Comparison of ENCODE assay signal across 3 cellular contexts in genomic region chr4:180942367-180942916, GRCh38.
TF ChIP-seq lines count a peak whose summit lies in the region.

No MANE protein-coding gene starts in this region.

TF ChIP-seq in HCT116, 20 proteins besides CTCF, POLR2A, EP300 and RAD21 (continued from another document):
- TF ChIP-seq CBX3 (IDR thresholded peaks at IDR 0.05; ENCODE audit: low read depth) (no peak), POLR2AphosphoS5 (IDR thresholded peaks at IDR 0.05; ENCODE audit: low read depth, low read length) (no peak), FOSL1 (IDR thresholded peaks at IDR 0.05; ENCODE audit: low read depth) (no peak), ATF3 (IDR thresholded peaks at IDR 0.05) (no peak), JUND (IDR thresholded peaks at IDR 0.05) (no peak), SIN3A (IDR thresholded peaks at IDR 0.05; ENCODE audit: low read depth) (no peak), SRF (IDR thresholded peaks at IDR 0.05; ENCODE audit: low read depth) (no peak), YY1 (IDR thresholded peaks at IDR 0.05; ENCODE audit: extremely low read depth, insufficient replicate concordance, low read depth, low read length) (no peak), ELF1 (IDR thresholded peaks at IDR 0.05; ENCODE audit: borderline replicate concordance, low read depth) (no peak), CEBPB (IDR thresholded peaks at IDR 0.05; ENCODE audit: low read depth) (no peak), EZH2 (IDR thresholded peaks at IDR 0.05) (no peak), EZH2phosphoT487 (IDR thresholded peaks at IDR 0.05; ENCODE audit: borderline replicate concordance) (no peak), EGR1 (IDR thresholded peaks at IDR 0.05; ENCODE audit: low read depth) (no peak), SP1 (IDR thresholded peaks at IDR 0.05; ENCODE audit: low read depth) (no peak), MAX (IDR thresholded peaks at IDR 0.05) (no peak)
- TF ChIP-seq, protein P1, sequence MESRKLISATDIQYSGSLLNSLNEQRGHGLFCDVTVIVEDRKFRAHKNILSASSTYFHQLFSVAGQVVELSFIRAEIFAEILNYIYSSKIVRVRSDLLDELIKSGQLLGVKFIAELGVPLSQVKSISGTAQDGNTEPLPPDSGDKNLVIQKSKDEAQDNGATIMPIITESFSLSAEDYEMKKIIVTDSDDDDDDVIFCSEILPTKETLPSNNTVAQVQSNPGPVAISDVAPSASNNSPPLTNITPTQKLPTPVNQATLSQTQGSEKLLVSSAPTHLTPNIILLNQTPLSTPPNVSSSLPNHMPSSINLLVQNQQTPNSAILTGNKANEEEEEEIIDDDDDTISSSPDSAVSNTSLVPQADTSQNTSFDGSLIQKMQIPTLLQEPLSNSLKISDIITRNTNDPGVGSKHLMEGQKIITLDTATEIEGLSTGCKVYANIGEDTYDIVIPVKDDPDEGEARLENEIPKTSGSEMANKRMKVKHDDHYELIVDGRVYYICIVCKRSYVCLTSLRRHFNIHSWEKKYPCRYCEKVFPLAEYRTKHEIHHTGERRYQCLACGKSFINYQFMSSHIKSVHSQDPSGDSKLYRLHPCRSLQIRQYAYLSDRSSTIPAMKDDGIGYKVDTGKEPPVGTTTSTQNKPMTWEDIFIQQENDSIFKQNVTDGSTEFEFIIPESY (IDR thresholded peaks at IDR 0.05; ENCODE audit: extremely low read depth, insufficient replicate concordance, low read length), result no peak
- TF ChIP-seq, protein P2, sequence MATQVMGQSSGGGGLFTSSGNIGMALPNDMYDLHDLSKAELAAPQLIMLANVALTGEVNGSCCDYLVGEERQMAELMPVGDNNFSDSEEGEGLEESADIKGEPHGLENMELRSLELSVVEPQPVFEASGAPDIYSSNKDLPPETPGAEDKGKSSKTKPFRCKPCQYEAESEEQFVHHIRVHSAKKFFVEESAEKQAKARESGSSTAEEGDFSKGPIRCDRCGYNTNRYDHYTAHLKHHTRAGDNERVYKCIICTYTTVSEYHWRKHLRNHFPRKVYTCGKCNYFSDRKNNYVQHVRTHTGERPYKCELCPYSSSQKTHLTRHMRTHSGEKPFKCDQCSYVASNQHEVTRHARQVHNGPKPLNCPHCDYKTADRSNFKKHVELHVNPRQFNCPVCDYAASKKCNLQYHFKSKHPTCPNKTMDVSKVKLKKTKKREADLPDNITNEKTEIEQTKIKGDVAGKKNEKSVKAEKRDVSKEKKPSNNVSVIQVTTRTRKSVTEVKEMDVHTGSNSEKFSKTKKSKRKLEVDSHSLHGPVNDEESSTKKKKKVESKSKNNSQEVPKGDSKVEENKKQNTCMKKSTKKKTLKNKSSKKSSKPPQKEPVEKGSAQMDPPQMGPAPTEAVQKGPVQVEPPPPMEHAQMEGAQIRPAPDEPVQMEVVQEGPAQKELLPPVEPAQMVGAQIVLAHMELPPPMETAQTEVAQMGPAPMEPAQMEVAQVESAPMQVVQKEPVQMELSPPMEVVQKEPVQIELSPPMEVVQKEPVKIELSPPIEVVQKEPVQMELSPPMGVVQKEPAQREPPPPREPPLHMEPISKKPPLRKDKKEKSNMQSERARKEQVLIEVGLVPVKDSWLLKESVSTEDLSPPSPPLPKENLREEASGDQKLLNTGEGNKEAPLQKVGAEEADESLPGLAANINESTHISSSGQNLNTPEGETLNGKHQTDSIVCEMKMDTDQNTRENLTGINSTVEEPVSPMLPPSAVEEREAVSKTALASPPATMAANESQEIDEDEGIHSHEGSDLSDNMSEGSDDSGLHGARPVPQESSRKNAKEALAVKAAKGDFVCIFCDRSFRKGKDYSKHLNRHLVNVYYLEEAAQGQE (IDR thresholded peaks at IDR 0.05; ENCODE audit: low read depth), result no peak
TF ChIP-seq in HCT116: peak in this region for 0.

TF ChIP-seq in neural cell, 6 proteins besides CTCF, POLR2A, EP300 and RAD21:
- TF ChIP-seq, protein P2 (IDR thresholded peaks at IDR 0.05; ENCODE audit: borderline replicate concordance), result peak; percentile 73
- TF ChIP-seq POLR2AphosphoS5 (IDR thresholded peaks at IDR 0.05) (peak; percentile 67), EZH2 (IDR thresholded peaks at IDR 0.05; ENCODE audit: borderline replicate concordance, insufficient read depth, low read length, poor library complexity, severe bottlenecking) (no peak)

TF ChIP-seq in GM23338, 12 proteins besides CTCF, POLR2A, EP300 and RAD21 (continued from another document):
- TF ChIP-seq ETS1 (IDR thresholded peaks at IDR 0.05), result no peak
- TF ChIP-seq ZNF331 (CRISPR knock-in tag; IDR thresholded peaks at IDR 0.05; ENCODE audit: low read depth), result no peak
- TF ChIP-seq, protein P2 (IDR thresholded peaks at IDR 0.05; ENCODE audit: unreplicated experiment), result no peak
- no peak for TF ChIP-seq POLR2AphosphoS5 (IDR thresholded peaks at IDR 0.05; ENCODE audit: low read depth)
- TF ChIP-seq ZNF462 (CRISPR knock-in tag; IDR thresholded peaks at IDR 0.05), result no peak
- no peak for TF ChIP-seq STAT1 (IDR thresholded peaks at IDR 0.05; ENCODE audit: unreplicated experiment)
- TF ChIP-seq EZH2phosphoT487 (IDR thresholded peaks at IDR 0.05; ENCODE audit: unreplicated experiment), result no peak
